Comparison of ENCODE assay signal across 1 cellular context in the genomic region with DNA sequence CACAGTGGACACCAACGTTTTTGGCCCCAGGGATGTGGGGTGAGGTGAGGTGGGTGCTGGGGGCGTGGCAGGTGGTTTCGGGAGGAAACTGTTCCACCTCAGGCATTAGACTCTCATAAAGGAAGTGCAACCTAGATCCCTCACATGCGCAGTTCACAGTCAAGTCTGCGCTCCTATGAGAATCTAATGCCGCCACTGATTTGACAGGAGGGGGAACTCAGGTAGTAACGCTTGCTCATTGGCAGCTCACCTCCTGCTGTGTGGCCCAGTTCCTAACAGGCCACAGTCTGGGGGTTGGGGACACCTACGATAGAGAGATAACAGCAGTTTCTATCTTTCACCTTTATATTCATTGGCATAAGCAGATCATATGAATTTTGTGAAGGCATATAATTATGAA.
TF ChIP-seq lines count a peak whose summit lies in the region.

No MANE protein-coding gene starts in this region.

TF ChIP-seq in WTC11, 78 proteins besides CTCF, POLR2A, EP300 and RAD21 (continued from another document):
- TF ChIP-seq FOXJ3 (CRISPR knock-in tag; IDR thresholded peaks at IDR 0.05; ENCODE audit: borderline replicate concordance) = no peak
- no peak for TF ChIP-seq ZNF121 (CRISPR knock-in tag; IDR thresholded peaks at IDR 0.05)
- no peak for TF ChIP-seq NFATC4 (CRISPR knock-in tag; IDR thresholded peaks at IDR 0.05)
- TF ChIP-seq ZNF423 (CRISPR knock-in tag; IDR thresholded peaks at IDR 0.05) = no peak
- no peak for TF ChIP-seq PRRX2 (CRISPR knock-in tag; IDR thresholded peaks at IDR 0.05)
